ENCODE assay signal across 14 cellular contexts in genomic region chr13:99726261-99726894, GRCh38.
"Had no signal": no experiment of that assay in that cellular context is flagged by ENCODE, and none has a peak within 500 bp of the region (broad histone marks: within the 10 kb centered on the region; RNA-seq: fewer than 3 reads in every experiment).

No MANE protein-coding gene starts in this region.

- H3K79me2 ChIP-seq: hepatocyte had no signal

- H3K4me1 ChIP-seq: foreskin keratinocyte had no signal

- H3K27me3 ChIP-seq: foreskin keratinocyte, hepatocyte, pancreas had no signal

- DNase-seq: erythroblast; foreskin keratinocyte; head of caudate nucleus; left colon; mucosa of descending colon; naive thymus-derived CD8-positive, alpha-beta T cell; nucleus accumbens; pancreas; right cardiac atrium; stimulated activated CD4-positive, alpha-beta T cell treated with anti-CD3 and anti-CD28 coated beads, Interleukin-2, amount 100 ng/mL, for 48 hours; stimulated activated naive CD4-positive, alpha-beta T cell treated with Interleukin-2 at 50 U/mL for 16 hours; trophoblast cell had no signal

- H3K4me3 ChIP-seq: hepatocyte, mucosa of descending colon, pancreas had no signal

- H3K4me2 ChIP-seq: hepatocyte had no signal

- H3K36me3 ChIP-seq: pancreas had no signal

- H3K27me3 Mint-ChIP-seq: naive thymus-derived CD8-positive, alpha-beta T cell; progenitor cell of endocrine pancreas had no signal

- H3K27ac Mint-ChIP-seq: naive thymus-derived CD8-positive, alpha-beta T cell; progenitor cell of endocrine pancreas had no signal

- H3K9me3 Mint-ChIP-seq: naive thymus-derived CD8-positive, alpha-beta T cell had no signal

- H3K27ac ChIP-seq: foreskin keratinocyte, hepatocyte, pancreas had no signal

- H3K9me3 ChIP-seq: mucosa of descending colon, pancreas had no signal

- H3K4me3 Mint-ChIP-seq: naive thymus-derived CD8-positive, alpha-beta T cell had no signal

- ATAC-seq: foreskin keratinocyte; left colon; mucosa of descending colon; naive thymus-derived CD8-positive, alpha-beta T cell; pancreas; right cardiac atrium had no signal

- H2AFZ ChIP-seq: hepatocyte had no signal
